ENCODE assay signal across 24 cellular contexts in the genomic region with DNA sequence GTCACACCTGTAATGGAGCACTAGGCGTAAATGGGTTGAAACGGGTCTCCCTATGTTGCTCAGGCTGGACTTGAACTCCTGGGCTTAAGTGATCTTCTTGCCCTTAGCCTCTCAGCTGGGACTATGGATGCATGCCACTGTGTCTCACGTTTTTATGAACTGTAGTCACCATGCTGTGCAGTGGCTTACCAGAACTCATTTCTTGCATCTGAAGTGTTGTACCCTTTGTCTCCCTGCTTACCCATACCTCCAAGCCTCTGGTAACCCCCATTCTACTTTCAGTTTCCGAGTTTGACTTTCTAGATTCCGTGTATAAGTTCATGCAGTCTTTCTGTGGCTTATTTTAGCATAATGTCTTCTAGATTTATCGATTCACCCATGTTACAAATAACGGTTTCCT. TPM values are rescaled to one million over a fixed set of nuclear protein-coding genes. Genes with fewer than 3 reads are reported as not detected.
DNase-seq lines count a peak whose midpoint lies in the region; ATAC-seq and TF ChIP-seq lines count a peak whose summit lies in the region.
"Had no signal": no experiment of that assay in that cellular context is flagged by ENCODE, and none has a peak within 500 bp of the region (broad histone marks: within the 10 kb centered on the region; RNA-seq: fewer than 3 reads in every experiment).

No MANE protein-coding gene starts in this region.

- peaks cover 66% of the 10 kb centered on the region for H3K36me3 Mint-ChIP-seq in activated CD8-positive, alpha-beta memory T cell treated with anti-CD3 and anti-CD28 coated beads, Interleukin-2, amount 10 ng/mL, durations not matched to agents 7 days and 5 days
- peaks cover 19% of the 10 kb centered on the region for H3K36me3 Mint-ChIP-seq in T-helper 17 cell (ENCODE audit: low read depth)
- peaks cover 27 to 54% (median 36%) of the 10 kb centered on the region in 3 donors for H3K36me3 Mint-ChIP-seq in immature natural killer cell

- H3K9me3 ChIP-seq in T-helper 17 cell (ENCODE audit: control insufficient read depth, low read length, poor library complexity, severe bottlenecking) = no peaks in the 10 kb centered on the region
- H3K9me3 ChIP-seq: BLaER1 treated with 17β-estradiol and CSF1 and Interleukin-3, amounts not matched to agents 10 nM and 100 nM; colonic mucosa; testis had no signal

- peaks cover 63% of the 10 kb centered on the region for H3K4me1 Mint-ChIP-seq in activated CD8-positive, alpha-beta memory T cell treated with anti-CD3 and anti-CD28 coated beads, Interleukin-2, amount 10 ng/mL, durations not matched to agents 7 days and 5 days
- H3K4me1 Mint-ChIP-seq in T-helper 17 cell (peaks cover 54% of the 10 kb centered on the region), immature natural killer cell (peaks cover 61 to 83% of the 10 kb centered on the region in 2 donors)
- H3K4me1 Mint-ChIP-seq: endodermal cell had no signal

- H3K4me3 Mint-ChIP-seq in activated CD8-positive, alpha-beta memory T cell treated with anti-CD3 and anti-CD28 coated beads, Interleukin-2, amount 10 ng/mL, durations not matched to agents 7 days and 5 days = no peak overlapping the region
- H3K4me3 Mint-ChIP-seq in T-helper 17 cell = peak overlapping the region; percentile 51
- H3K4me3 Mint-ChIP-seq in immature natural killer cell = no peak overlapping the region
- H3K4me3 Mint-ChIP-seq: endodermal cell, H9, memory B cell had no signal

- DNase-seq in activated CD8-positive, alpha-beta memory T cell treated with anti-CD3 and anti-CD28 coated beads, Interleukin-2, amount 10 ng/mL, durations not matched to agents 7 days and 5 days = no peak
- no peak for DNase-seq in activated CD8-positive, alpha-beta memory T cell treated with anti-CD3 and anti-CD28 coated beads, Interleukin-2, amount 50 U/mL, for 4 hours
- DNase-seq in T-helper 17 cell = no peak
- DNase-seq in immature natural killer cell = no peak
- no peak for DNase-seq in RWPE1 (ENCODE audit: low spot score)
- DNase-seq in SK-N-DZ (ENCODE audit: low spot score) = no peak
- DNase-seq in GOT3 (lab: John Stamatoyannopoulos, UW) = no peak
- DNase-seq: activated CD4-positive, alpha-beta T cell treated with anti-CD3 and anti-CD28 coated beads, Interleukin-2, amount 50 U/mL, for 1 hour; activated T-cell treated with anti-CD3 and anti-CD28 coated beads, Interleukin-2, amount 50 U/mL, for 1 hour; brain microvascular endothelial cell; colonic mucosa; DMS 273 treated with DMSO at 0.1 percent for 48 hours; endodermal cell; H9; naive B cell; NCI-H1436; NCI-H524; testis had no signal

- no peak for TF ChIP-seq CTCF in RWPE1 (conservative IDR thresholded peaks at IDR 0.05; ENCODE audit: low read depth)

- no peaks in the 10 kb centered on the region for H3K27me3 Mint-ChIP-seq in activated CD8-positive, alpha-beta memory T cell treated with anti-CD3 and anti-CD28 coated beads, Interleukin-2, amount 10 ng/mL, durations not matched to agents 7 days and 5 days
- H3K27me3 Mint-ChIP-seq in T-helper 17 cell (no peaks in the 10 kb centered on the region), immature natural killer cell (ENCODE audit: low read depth in 3 of 3) (peaks cover 8 to 29% (median 9%) of the 10 kb centered on the region in 3 donors)
- H3K27me3 Mint-ChIP-seq: memory B cell, naive B cell had no signal

- CTCF ChIA-PET in activated CD8-positive, alpha-beta memory T cell treated with anti-CD3 and anti-CD28 coated beads, Interleukin-2, amount 10 ng/mL, durations not matched to agents 7 days and 5 days (lab: Charles Lee) = no interaction called here
- CTCF ChIA-PET in RWPE1 (lab: Yijun Ruan, JAX) = no interaction called here

- no peak for ATAC-seq in activated CD8-positive, alpha-beta memory T cell treated with anti-CD3 and anti-CD28 coated beads, Interleukin-2, amount 10 ng/mL, durations not matched to agents 7 days and 5 days
- ATAC-seq in GM18505 (IDR thresholded peaks at IDR 0.05; ENCODE audit: unreplicated experiment) (no peak), T-helper 17 cell (no peak)

- TF ChIP-seq POLR2A in GM18505 (IDR thresholded peaks at IDR 0.05; ENCODE audit: borderline replicate concordance, extremely low read depth, insufficient read depth, insufficient read length) = peak; percentile 1

- POLR2A ChIA-PET in RWPE1 (lab: Yijun Ruan, JAX; ENCODE audit: low non-redundant PET) = no interaction called here

- H3K27ac ChIP-seq in RWPE1 = no peak overlapping the region
- H3K27ac ChIP-seq: BLaER1 treated with 17β-estradiol and CSF1 and Interleukin-3, amounts not matched to agents 10 nM and 100 nM; brain microvascular endothelial cell; colonic mucosa; testis had no signal

- peak overlapping the region; percentile 39 for H3K27ac Mint-ChIP-seq in activated CD8-positive, alpha-beta memory T cell treated with anti-CD3 and anti-CD28 coated beads, Interleukin-2, amount 10 ng/mL, durations not matched to agents 7 days and 5 days
- H3K27ac Mint-ChIP-seq in T-helper 17 cell = peak overlapping the region; percentile 59
- H3K27ac Mint-ChIP-seq in immature natural killer cell = peak overlapping the region in 4 of 6 donors; percentile 24 to 73 (median 50)
- H3K27ac Mint-ChIP-seq: endodermal cell, memory B cell had no signal

- no peaks in the 10 kb centered on the region for H3K9me3 Mint-ChIP-seq in activated CD8-positive, alpha-beta memory T cell treated with anti-CD3 and anti-CD28 coated beads, Interleukin-2, amount 10 ng/mL, durations not matched to agents 7 days and 5 days (ENCODE audit: low read depth)
- H3K9me3 Mint-ChIP-seq in immature natural killer cell = peaks cover 0 to 2% (median 0%) of the 10 kb centered on the region in 6 donors
- H3K9me3 Mint-ChIP-seq: endodermal cell, H9, memory B cell, naive B cell had no signal

RNA-seq across cellular contexts. Expression of gene PYCARD, which starts 7.7 kb away (rescaled TPM):
- 10 to 100 TPM; 55.4 to 99.1 TPM for total RNA-seq in activated CD8-positive, alpha-beta memory T cell treated with anti-CD3 and anti-CD28 coated beads, Interleukin-2, amount 10 ng/mL, durations not matched to agents 7 days and 5 days
- 10 to 100 TPM; 17.9 to 22.1 TPM for total RNA-seq in T-helper 17 cell
- polyA plus RNA-seq in immature natural killer cell = 100 to 1,000 TPM in 2 of 3 donors, 10 to 100 TPM in 1; 91.2 to 133 (median 118) TPM
- not detected in 2 replicates for polyA plus RNA-seq in SK-N-DZ (2014; cell fraction: cytosol; rRNA removed)
- polyA plus RNA-seq in SK-N-DZ (2014; cell fraction: nucleus; rRNA removed) = not detected in 2 replicates

RNA-seq across cellular contexts. Expression of gene FUS, which starts 15.0 kb away (rescaled TPM):
- total RNA-seq in activated CD8-positive, alpha-beta memory T cell treated with anti-CD3 and anti-CD28 coated beads, Interleukin-2, amount 10 ng/mL, durations not matched to agents 7 days and 5 days = 100 to 1,000 TPM; 514 to 619 TPM
- 100 to 1,000 TPM; 910 to 947 TPM for total RNA-seq in T-helper 17 cell
- 100 to 1,000 TPM in 1 of 3 donors, 10 to 100 TPM in 2; 73.4 to 169 (median 87.4) TPM for polyA plus RNA-seq in immature natural killer cell
- 19.0 and 45.5 TPM in 2 replicates for polyA plus RNA-seq in SK-N-DZ (2014; cell fraction: cytosol; rRNA removed)
- 84.9 and 352 TPM in 2 replicates for polyA plus RNA-seq in SK-N-DZ (2014; cell fraction: nucleus; rRNA removed)

RNA-seq across cellular contexts. Expression of gene TRIM72, which starts 19.0 kb away (rescaled TPM):
- total RNA-seq in activated CD8-positive, alpha-beta memory T cell treated with anti-CD3 and anti-CD28 coated beads, Interleukin-2, amount 10 ng/mL, durations not matched to agents 7 days and 5 days = not detected
- total RNA-seq in T-helper 17 cell = under 1 TPM; 0.08 to 0.17 TPM
- polyA plus RNA-seq in immature natural killer cell = not detected
- polyA plus RNA-seq in SK-N-DZ (2014; cell fraction: cytosol; rRNA removed) = 0.01 TPM in 1 of 2 replicates, not detected in the other
- polyA plus RNA-seq in SK-N-DZ (2014; cell fraction: nucleus; rRNA removed) = 0.06 TPM in 1 of 2 replicates, not detected in the other
- total RNA-seq: fibroblast of lung, M059J, osteoblast had no signal
- polyA plus RNA-seq: fibroblast of lung had no signal

RNA-seq across cellular contexts. Expression of gene PYDC1, which starts 22.0 kb away (rescaled TPM):
- total RNA-seq in activated CD8-positive, alpha-beta memory T cell treated with anti-CD3 and anti-CD28 coated beads, Interleukin-2, amount 10 ng/mL, durations not matched to agents 7 days and 5 days = not detected
- total RNA-seq in T-helper 17 cell = not detected
- not detected for polyA plus RNA-seq in immature natural killer cell
- polyA plus RNA-seq in SK-N-DZ (2014; cell fraction: cytosol; rRNA removed) = not detected in 2 replicates
- polyA plus RNA-seq in SK-N-DZ (2014; cell fraction: nucleus; rRNA removed) = not detected in 2 replicates
- total RNA-seq: colonic mucosa, endodermal cell, fibroblast of lung, M059J, osteoblast, testis had no signal
- polyA plus RNA-seq: fibroblast of lung had no signal

RNA-seq across cellular contexts. Expression of gene PRSS36, which starts 45.0 kb away (rescaled TPM):
- total RNA-seq in activated CD8-positive, alpha-beta memory T cell treated with anti-CD3 and anti-CD28 coated beads, Interleukin-2, amount 10 ng/mL, durations not matched to agents 7 days and 5 days = under 1 TPM; 0.59 to 0.96 TPM
- under 1 TPM; 0.10 to 0.47 TPM for total RNA-seq in T-helper 17 cell
- polyA plus RNA-seq in immature natural killer cell = 1 to 10 TPM; 3.4 to 8.6 (median 6.9) TPM
- 0.22 and 0.46 TPM in 2 replicates for polyA plus RNA-seq in SK-N-DZ (2014; cell fraction: cytosol; rRNA removed)
- 0.24 and 1.3 TPM in 2 replicates for polyA plus RNA-seq in SK-N-DZ (2014; cell fraction: nucleus; rRNA removed)
- total RNA-seq: osteoblast had no signal
